In the genomic region with DNA sequence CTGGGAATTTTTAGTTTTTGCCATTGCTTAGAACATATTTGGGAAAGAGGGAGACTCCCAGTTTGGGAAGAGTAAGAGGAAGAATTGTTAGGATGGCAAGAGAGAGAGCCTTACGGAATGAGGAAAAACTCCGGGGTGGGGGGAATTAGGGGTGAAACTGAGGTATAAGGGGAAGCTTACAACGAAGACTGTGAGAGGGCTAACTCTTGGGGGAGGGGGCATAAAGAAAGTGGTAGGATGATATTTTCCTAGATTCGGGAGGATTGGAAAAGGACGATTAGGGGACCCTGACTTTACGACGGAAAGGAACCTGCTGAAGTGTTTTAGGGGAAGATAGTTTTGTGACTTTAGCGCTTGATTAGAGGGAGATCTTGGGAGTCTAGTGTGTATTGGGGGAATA, we compare ENCODE assay signal across 8 cellular contexts. TPM values are rescaled to one million over a fixed set of nuclear protein-coding genes. Genes with fewer than 3 reads are reported as not detected.
DNase-seq lines count a peak whose midpoint lies in the region; ATAC-seq and TF ChIP-seq lines count a peak whose summit lies in the region.

No MANE protein-coding gene starts in this region.

- H3K4me3 Mint-ChIP-seq in activated B cell treated with CpG ODN at 0.5 μM for 24 hours, result peak overlapping the region; percentile 93
- peak overlapping the region; percentile 94 for H3K4me3 Mint-ChIP-seq in stimulated activated memory B cell treated with anti-CD40 and anti-IgM and Interleukin-4, amounts not matched to agents 10 μg/mL and 1 μg/mL and 100 μg/mL, for 72 hours

- H3K4me1 ChIP-seq in iPS DF 6.9 (ENCODE audit: control insufficient read depth, insufficient read depth, low read length), result no peaks in the 10 kb centered on the region

- ATAC-seq in activated B cell treated with CpG ODN at 0.5 μM for 24 hours (ENCODE audit: low read depth) (no peak), GM21390 (IDR thresholded peaks at IDR 0.05; ENCODE audit: unreplicated experiment) (no peak)
- ATAC-seq in stimulated activated memory B cell treated with anti-CD40 and anti-IgM and Interleukin-4, amounts not matched to agents 10 μg/mL and 1 μg/mL and 100 μg/mL, for 72 hours, result no peak

- H3K27ac ChIP-seq in iPS DF 6.9 (ENCODE audit: low read length), result no peak overlapping the region

- TF ChIP-seq CTCF in activated B cell treated with CpG ODN at 0.5 μM for 24 hours (IDR thresholded peaks at IDR 0.05), result no peak

- no peaks in the 10 kb centered on the region for H3K9me3 Mint-ChIP-seq in activated B cell treated with CpG ODN at 0.5 μM for 24 hours
- H3K9me3 Mint-ChIP-seq in stimulated activated memory B cell treated with anti-CD40 and anti-IgM and Interleukin-4, amounts not matched to agents 10 μg/mL and 1 μg/mL and 100 μg/mL, for 72 hours, result no peaks in the 10 kb centered on the region

- H3K36me3 Mint-ChIP-seq in activated B cell treated with CpG ODN at 0.5 μM for 24 hours (ENCODE audit: low read depth), result peaks cover 12% of the 10 kb centered on the region
- H3K36me3 Mint-ChIP-seq in stimulated activated memory B cell treated with anti-CD40 and anti-IgM and Interleukin-4, amounts not matched to agents 10 μg/mL and 1 μg/mL and 100 μg/mL, for 72 hours, result no peaks in the 10 kb centered on the region

- intact Hi-C loops in activated B cell treated with CpG ODN at 0.5 μM for 24 hours (cut with micrococcal nuclease), result no loop called here

- H3K4me3 ChIP-seq in iPS DF 6.9 (ENCODE audit: low read length), result peak overlapping the region; percentile 62; the same call in 1 of the 2 replicates

- H3K27me3 Mint-ChIP-seq in activated B cell treated with CpG ODN at 0.5 μM for 24 hours, result no peaks in the 10 kb centered on the region
- H3K27me3 Mint-ChIP-seq in stimulated activated memory B cell treated with anti-CD40 and anti-IgM and Interleukin-4, amounts not matched to agents 10 μg/mL and 1 μg/mL and 100 μg/mL, for 72 hours, result no peaks in the 10 kb centered on the region

- CTCF ChIA-PET in activated B cell treated with CpG ODN at 0.5 μM for 24 hours (lab: Charles Lee), result no interaction called here

- H3K9me3 ChIP-seq in iPS DF 6.9 (ENCODE audit: control insufficient read depth, insufficient read depth, low read length), result no peaks in the 10 kb centered on the region

- H3K36me3 ChIP-seq in iPS DF 6.9 (ENCODE audit: control insufficient read depth, insufficient read depth, low read length), result no peaks in the 10 kb centered on the region

- no CpG with 5 or more reads among the region's 8 CpGs for WGBS in iPS DF 6.9 (ENCODE audit: insufficient coverage, insufficient read length)

- POLR2A ChIA-PET in activated B cell treated with CpG ODN at 0.5 μM for 24 hours (lab: Charles Lee), result interaction anchor here (0.7 kb wide), 1 partner anchor 15 kb away, joined by 3 read pairs; no protein-coding TSS in a partner anchor

- H3K27ac Mint-ChIP-seq in activated B cell treated with CpG ODN at 0.5 μM for 24 hours, result peak overlapping the region; percentile 95
- H3K27ac Mint-ChIP-seq in stimulated activated memory B cell treated with anti-CD40 and anti-IgM and Interleukin-4, amounts not matched to agents 10 μg/mL and 1 μg/mL and 100 μg/mL, for 72 hours, result peak overlapping the region; percentile 98

- H3K27me3 ChIP-seq in iPS DF 6.9 (ENCODE audit: control insufficient read depth, insufficient read depth, low read length), result no peaks in the 10 kb centered on the region

- DNase-seq in NCI-H1417 (lab: John Stamatoyannopoulos, UW) (peak in 2 of 3 experiments; percentile 50 to 54), NCI-H1417 treated with DMSO at 0.1 percent for 48 hours (lab: John Stamatoyannopoulos, UW) (no peak), activated B cell treated with CpG ODN at 0.5 μM for 24 hours (no peak), iPS DF 6.9 (ENCODE audit: low read depth, low spot score) (no peak), UCSD-AML1 (lab: John Stamatoyannopoulos, UW; ENCODE audit: unreplicated experiment) (no peak), NCI-H1048 (lab: John Stamatoyannopoulos, UW) (no peak)

- peaks cover 46% of the 10 kb centered on the region for H3K4me1 Mint-ChIP-seq in activated B cell treated with CpG ODN at 0.5 μM for 24 hours
- peaks cover 6% of the 10 kb centered on the region for H3K4me1 Mint-ChIP-seq in stimulated activated memory B cell treated with anti-CD40 and anti-IgM and Interleukin-4, amounts not matched to agents 10 μg/mL and 1 μg/mL and 100 μg/mL, for 72 hours

RNA-seq across cellular contexts. Expression of gene PHF6, which starts 0.6 kb away (rescaled TPM):
- 34.9 and 39.6 TPM in 2 replicates for total RNA-seq in activated B cell treated with CpG ODN at 0.5 μM for 24 hours

Comparison
In these comparisons a context has a peak if more than half of its experiments do, and no peak if none do; other contexts are left out.
1. DNase-seq: peak in NCI-H1417 (2 of 3); none in NCI-H1417 treated with DMSO at 0.1 percent for 48 hours (single experiment), activated B cell treated with CpG ODN at 0.5 μM for 24 hours (single experiment), iPS DF 6.9 (single experiment), UCSD-AML1 (single experiment) and NCI-H1048 (single experiment).